17 cellular contexts compared by ENCODE assay signal in the genomic region with DNA sequence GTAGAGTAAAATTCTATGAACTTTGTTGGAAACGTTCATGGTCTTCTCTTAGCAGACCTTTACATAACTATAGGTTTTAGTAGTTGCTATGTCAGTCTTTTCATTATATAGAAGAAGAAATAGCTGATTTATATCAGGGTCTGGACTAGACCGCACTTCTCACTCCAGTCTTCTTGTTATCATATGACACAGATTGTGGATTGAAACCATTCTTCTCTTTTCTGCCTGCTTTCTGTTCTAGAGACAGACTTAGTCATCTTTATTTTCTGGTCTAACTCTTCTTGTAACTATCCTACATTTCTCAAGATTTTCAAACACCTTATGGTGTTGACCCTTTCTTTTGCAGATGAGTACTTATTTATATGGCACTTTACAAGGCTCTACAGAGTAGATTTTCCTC. TPM values are rescaled to one million over a fixed set of nuclear protein-coding genes. Genes with fewer than 3 reads are reported as not detected.
A peak's percentile ranks its signal among the peaks of the same experiment; 100 is the strongest.
DNase-seq lines count a peak whose midpoint lies in the region; ATAC-seq and TF ChIP-seq lines count a peak whose summit lies in the region.
"Had no signal": no experiment of that assay in that cellular context is flagged by ENCODE, and none has a peak within 500 bp of the region (broad histone marks: within the 10 kb centered on the region; RNA-seq: fewer than 3 reads in every experiment).

No MANE protein-coding gene starts in this region.

- no peaks in the 10 kb centered on the region for H3K36me3 ChIP-seq in CD8-positive, alpha-beta T cell (ENCODE audit: insufficient read depth, low read length)
- peaks cover 3 to 17% of the 10 kb centered on the region in 2 donors for H3K36me3 ChIP-seq in psoas muscle (ENCODE audit: insufficient read depth in 1 of 2, low read depth in 1 of 2)
- H3K36me3 ChIP-seq in esophagus squamous epithelium = peaks cover 0 to 24% (median 0%) of the 10 kb centered on the region in 3 donors

- no peak for DNase-seq in activated T-cell treated with anti-CD3 and anti-CD28 coated beads, Interleukin-2, amount 50 U/mL, for 72 hours
- DNase-seq in activated T-cell treated with anti-CD3 and anti-CD28 coated beads, Interleukin-2, amount 50 U/mL, for 1 hour = no peak
- DNase-seq in CD8-positive, alpha-beta T cell = no peak
- DNase-seq in T-helper 17 cell (no peak), psoas muscle (no peak), esophagus squamous epithelium (lab: John Stamatoyannopoulos, UW) (no peak), retina (no peak)
- no peak for DNase-seq in effector memory CD8-positive, alpha-beta T cell
- DNase-seq: DND-41, H9, KG1, NCI-H1105 treated with DMSO at 0.1 percent for 48 hours, NCI-H1694, NCI-H510A, NCI-H748 treated with DMSO at 0.1 percent for 48 hours, Right ventricle myocardium superior had no signal

- intact Hi-C loops in CD8-positive, alpha-beta T cell (cut with DNase I, micrococcal nuclease) = no loop called here
- intact Hi-C loops in psoas muscle (cut with DNase I) (no loop called here), esophagus squamous epithelium (cut with DNase I) (no loop called here)

- peaks cover 27% of the 10 kb centered on the region for H3K4me1 Mint-ChIP-seq in activated T-cell treated with anti-CD3 and anti-CD28 coated beads, Interleukin-2, amount 50 U/mL, for 72 hours (ENCODE audit: low read depth)
- H3K4me1 Mint-ChIP-seq in CD8-positive, alpha-beta T cell (ENCODE audit: low read depth) = peaks cover 54% of the 10 kb centered on the region
- peaks cover 35% of the 10 kb centered on the region for H3K4me1 Mint-ChIP-seq in T-helper 17 cell
- peaks cover 8 to 19% of the 10 kb centered on the region in 2 donors for H3K4me1 Mint-ChIP-seq in effector memory CD8-positive, alpha-beta T cell (ENCODE audit: low read depth in 2 of 2)
- H3K4me1 Mint-ChIP-seq: H9 had no signal

- POLR2A ChIA-PET in CD8-positive, alpha-beta T cell (lab: Charles Lee) = no interaction called here

- no peaks in the 10 kb centered on the region for H3K27me3 ChIP-seq in CD8-positive, alpha-beta T cell (ENCODE audit: insufficient read depth, low read length)
- H3K27me3 ChIP-seq in psoas muscle (ENCODE audit: insufficient read depth in 3 of 3, low read length in 2 of 3) = no peaks in the 10 kb centered on the region
- no peaks in the 10 kb centered on the region for H3K27me3 ChIP-seq in esophagus squamous epithelium
- H3K27me3 ChIP-seq: BLaER1 had no signal

- no peaks in the 10 kb centered on the region for H3K9me3 Mint-ChIP-seq in activated T-cell treated with anti-CD3 and anti-CD28 coated beads, Interleukin-2, amount 50 U/mL, for 72 hours
- H3K9me3 Mint-ChIP-seq in CD8-positive, alpha-beta T cell = no peaks in the 10 kb centered on the region
- no peaks in the 10 kb centered on the region for H3K9me3 Mint-ChIP-seq in effector memory CD8-positive, alpha-beta T cell
- H3K9me3 Mint-ChIP-seq: H9 had no signal

- peak overlapping the region in 1 of 2 donors; percentile 60 for H3K4me3 Mint-ChIP-seq in activated T-cell treated with anti-CD3 and anti-CD28 coated beads, Interleukin-2, amount 50 U/mL, for 72 hours
- no peak overlapping the region for H3K4me3 Mint-ChIP-seq in CD8-positive, alpha-beta T cell
- H3K4me3 Mint-ChIP-seq in T-helper 17 cell = no peak overlapping the region
- H3K4me3 Mint-ChIP-seq in effector memory CD8-positive, alpha-beta T cell = no peak overlapping the region
- H3K4me3 Mint-ChIP-seq: H9 had no signal

- peak overlapping the region; percentile 84 for H3K27ac Mint-ChIP-seq in activated T-cell treated with anti-CD3 and anti-CD28 coated beads, Interleukin-2, amount 50 U/mL, for 72 hours
- H3K27ac Mint-ChIP-seq in CD8-positive, alpha-beta T cell = peak overlapping the region; percentile 45
- H3K27ac Mint-ChIP-seq in T-helper 17 cell = peak overlapping the region; percentile 74
- H3K27ac Mint-ChIP-seq in effector memory CD8-positive, alpha-beta T cell = peak overlapping the region; percentile 36 to 49
- H3K27ac Mint-ChIP-seq: H9 had no signal

- no peak overlapping the region for H3K27ac ChIP-seq in CD8-positive, alpha-beta T cell (ENCODE audit: low read depth, low read length)
- H3K27ac ChIP-seq in psoas muscle (no peak overlapping the region), esophagus squamous epithelium (no peak overlapping the region)
- H3K27ac ChIP-seq: BLaER1 had no signal

- CTCF ChIA-PET in CD8-positive, alpha-beta T cell (lab: Charles Lee) = interaction anchor here (1.1 to 1.7 kb wide), 3 partner anchors 9 to 56 kb away, joined by 3 to 12 read pairs (median 6); a partner anchor contains a TSS

- peaks cover 3 to 11% of the 10 kb centered on the region in 2 donors for H3K36me3 Mint-ChIP-seq in activated T-cell treated with anti-CD3 and anti-CD28 coated beads, Interleukin-2, amount 50 U/mL, for 72 hours (ENCODE audit: insufficient read depth in 2 of 2)
- H3K36me3 Mint-ChIP-seq in CD8-positive, alpha-beta T cell = peaks cover 55% of the 10 kb centered on the region
- H3K36me3 Mint-ChIP-seq in T-helper 17 cell (ENCODE audit: low read depth) = peaks cover 2% of the 10 kb centered on the region
- peaks cover 40% of the 10 kb centered on the region for H3K36me3 Mint-ChIP-seq in effector memory CD8-positive, alpha-beta T cell (ENCODE audit: insufficient read depth)

- H3K4me1 ChIP-seq in CD8-positive, alpha-beta T cell (ENCODE audit: insufficient read depth, low read length) = no peaks in the 10 kb centered on the region
- H3K4me1 ChIP-seq in psoas muscle (peaks cover 3% of the 10 kb centered on the region), esophagus squamous epithelium (peaks cover 0 to 4% (median 0%) of the 10 kb centered on the region in 3 donors)
- H3K4me1 ChIP-seq: BLaER1 had no signal

- peak in 1 of 2 donors; percentile 70 for ATAC-seq in activated T-cell treated with anti-CD3 and anti-CD28 coated beads, Interleukin-2, amount 50 U/mL, for 72 hours (replicated peaks in 1 of 2)
- ATAC-seq in CD8-positive, alpha-beta T cell = no peak
- no peak for ATAC-seq in T-helper 17 cell
- no peak for ATAC-seq in effector memory CD8-positive, alpha-beta T cell (replicated peaks)
- no peak for ATAC-seq in psoas muscle

- 83 to 87% (median 86%) methylated on average over 2 of the region's 2 CpGs for WGBS in psoas muscle, 3 donors
- 73 to 88% methylated on average over 2 of the region's 2 CpGs for WGBS in esophagus squamous epithelium, 2 donors

- TF ChIP-seq CTCF in CD8-positive, alpha-beta T cell (IDR thresholded peaks at IDR 0.05) = no peak
- TF ChIP-seq CTCF in psoas muscle (IDR thresholded peaks at IDR 0.05) = no peak
- TF ChIP-seq CTCF in esophagus squamous epithelium (IDR thresholded peaks at IDR 0.05) = no peak

- no peaks in the 10 kb centered on the region for H3K9me3 ChIP-seq in CD8-positive, alpha-beta T cell (ENCODE audit: low read length)
- H3K9me3 ChIP-seq in T-helper 17 cell (ENCODE audit: control insufficient read depth, low read length, poor library complexity, severe bottlenecking) (no peaks in the 10 kb centered on the region), psoas muscle (no peaks in the 10 kb centered on the region), esophagus squamous epithelium (no peaks in the 10 kb centered on the region)

- H3K4me3 ChIP-seq in CD8-positive, alpha-beta T cell (ENCODE audit: low read depth, low read length) = no peak overlapping the region
- H3K4me3 ChIP-seq in psoas muscle (no peak overlapping the region), esophagus squamous epithelium (no peak overlapping the region)
- H3K4me3 ChIP-seq: BLaER1 had no signal

- no peaks in the 10 kb centered on the region for H3K27me3 Mint-ChIP-seq in activated T-cell treated with anti-CD3 and anti-CD28 coated beads, Interleukin-2, amount 50 U/mL, for 72 hours (ENCODE audit: low read depth)
- no peaks in the 10 kb centered on the region for H3K27me3 Mint-ChIP-seq in CD8-positive, alpha-beta T cell (ENCODE audit: low read depth)
- H3K27me3 Mint-ChIP-seq in T-helper 17 cell = no peaks in the 10 kb centered on the region
- no peaks in the 10 kb centered on the region for H3K27me3 Mint-ChIP-seq in effector memory CD8-positive, alpha-beta T cell

- TF ChIP-seq POLR2A in esophagus squamous epithelium (IDR thresholded peaks at IDR 0.05) = no peak

RNA-seq across cellular contexts. Expression of a gene that starts 55.7 kb away (rescaled TPM):
- total RNA-seq in activated T-cell treated with anti-CD3 and anti-CD28 coated beads, Interleukin-2, amount 50 U/mL, for 72 hours = 10 to 100 TPM; 83.3 to 85.8 TPM
- total RNA-seq in CD8-positive, alpha-beta T cell = 10 to 100 TPM; 54.0 to 63.5 TPM
- total RNA-seq in T-helper 17 cell = 100 to 1,000 TPM; 140 to 153 TPM
- 10 to 100 TPM; 29.1 to 48.1 (median 41.4) TPM for total RNA-seq in psoas muscle
- polyA plus RNA-seq in psoas muscle = 10 to 100 TPM in 1 of 3 donors, 1 to 10 TPM in 2; 5.2 to 11.7 (median 5.4) TPM
- total RNA-seq in esophagus squamous epithelium = 10 to 100 TPM in 3 of 4 donors, 1 to 10 TPM in 1; 9.1 to 41.8 (median 18.9) TPM
